18 cellular contexts compared by ENCODE assay signal in genomic region chr4:82652062-82652461, GRCh38.
DNase-seq lines count a peak whose midpoint lies in the region; ATAC-seq and TF ChIP-seq lines count a peak whose summit lies in the region.
"Had no signal": no experiment of that assay in that cellular context is flagged by ENCODE, and none has a peak within 500 bp of the region (broad histone marks: within the 10 kb centered on the region; RNA-seq: fewer than 3 reads in every experiment).

No MANE protein-coding gene starts in this region.

- H3K9me3 Mint-ChIP-seq in chondrocyte (ENCODE audit: low read depth), result peaks cover 5% of the 10 kb centered on the region
- H3K9me3 Mint-ChIP-seq in naive thymus-derived CD4-positive, alpha-beta T cell, result peaks cover 0 to 4% (median 0%) of the 10 kb centered on the region in 11 donors
- H3K9me3 Mint-ChIP-seq: activated T-helper 17 cell treated with anti-CD3 and anti-CD28 coated beads, Interleukin-2, amount 50 U/mL, for 72 hours; nephron had no signal

- peak overlapping the region; percentile 9 for H3K27ac Mint-ChIP-seq in chondrocyte (ENCODE audit: unreplicated experiment)
- no peak overlapping the region for H3K27ac Mint-ChIP-seq in naive thymus-derived CD4-positive, alpha-beta T cell
- H3K27ac Mint-ChIP-seq: activated T-helper 17 cell treated with anti-CD3 and anti-CD28 coated beads, Interleukin-2, amount 50 U/mL, for 72 hours; CD4-positive, alpha-beta memory T cell; nephron had no signal

- H3K4me3 ChIP-seq in naive thymus-derived CD4-positive, alpha-beta T cell (ENCODE audit: low read length), result no peak overlapping the region
- H3K4me3 ChIP-seq: HAP-1, heart left ventricle, sigmoid colon had no signal

- H3K4me1 Mint-ChIP-seq in chondrocyte (ENCODE audit: low read depth), result peaks cover 16% of the 10 kb centered on the region
- H3K4me1 Mint-ChIP-seq in naive thymus-derived CD4-positive, alpha-beta T cell, result no peaks in the 10 kb centered on the region
- H3K4me1 Mint-ChIP-seq: activated T-helper 17 cell treated with anti-CD3 and anti-CD28 coated beads, Interleukin-2, amount 50 U/mL, for 72 hours; CD4-positive, alpha-beta memory T cell had no signal

- DNase-seq in GDM1 (lab: John Stamatoyannopoulos, UW), result peak; percentile 35
- DNase-seq in NOMO-1 treated with dmso at 0.1 percent for 144 hours (lab: John Stamatoyannopoulos, UW; ENCODE audit: unreplicated experiment), result peak; percentile 78
- no peak for DNase-seq in chondrocyte (ENCODE audit: low spot score)
- no peak for DNase-seq in naive thymus-derived CD4-positive, alpha-beta T cell
- no peak for DNase-seq in stimulated activated CD8-positive, alpha-beta memory T cell treated with anti-CD3 and anti-CD28 coated beads, Interleukin-4, amount 100 ng/mL, for 48 hours
- DNase-seq in DMS79 (lab: John Stamatoyannopoulos, UW), result no peak
- no peak for DNase-seq in activated CD4-positive, alpha-beta T cell treated with anti-CD3 and anti-CD28 coated beads for 48 hours
- DNase-seq: activated CD4-positive, alpha-beta T cell treated with anti-CD3 and anti-CD28 coated beads, Interleukin-2, amount 50 U/mL, for 48 hours; CD4-positive, alpha-beta memory T cell; heart left ventricle; left ventricle myocardium superior; NCI-H1105; NCI-H446 treated with DMSO at 0.1 percent for 48 hours; sigmoid colon had no signal

- CTCF ChIA-PET in naive thymus-derived CD4-positive, alpha-beta T cell (lab: Charles Lee), result no interaction called here

- peaks cover 9% of the 10 kb centered on the region for H3K36me3 Mint-ChIP-seq in chondrocyte (ENCODE audit: low read depth)
- no peaks in the 10 kb centered on the region for H3K36me3 Mint-ChIP-seq in naive thymus-derived CD4-positive, alpha-beta T cell
- H3K36me3 Mint-ChIP-seq: CD4-positive, alpha-beta memory T cell had no signal

- H3K27ac ChIP-seq in naive thymus-derived CD4-positive, alpha-beta T cell (ENCODE audit: low read depth, low read length), result no peak overlapping the region
- H3K27ac ChIP-seq: heart left ventricle, sigmoid colon had no signal

- no peaks in the 10 kb centered on the region for H3K27me3 ChIP-seq in naive thymus-derived CD4-positive, alpha-beta T cell (ENCODE audit: control insufficient read depth in 2 of 2, insufficient read depth in 2 of 2, low read length in 2 of 2)
- H3K27me3 ChIP-seq: heart left ventricle, sigmoid colon had no signal

- H3K4me3 Mint-ChIP-seq in chondrocyte (ENCODE audit: unreplicated experiment), result no peak overlapping the region
- no peak overlapping the region for H3K4me3 Mint-ChIP-seq in naive thymus-derived CD4-positive, alpha-beta T cell
- H3K4me3 Mint-ChIP-seq: activated T-helper 17 cell treated with anti-CD3 and anti-CD28 coated beads, Interleukin-2, amount 50 U/mL, for 72 hours; CD4-positive, alpha-beta memory T cell; nephron had no signal

- POLR2A ChIA-PET in naive thymus-derived CD4-positive, alpha-beta T cell (lab: Charles Lee), result no interaction called here

- no peaks in the 10 kb centered on the region for H3K9me3 ChIP-seq in naive thymus-derived CD4-positive, alpha-beta T cell (ENCODE audit: control insufficient read depth in 2 of 3, low read length in 3 of 3)
- H3K9me3 ChIP-seq: HAP-1, heart left ventricle, sigmoid colon had no signal

- no peaks in the 10 kb centered on the region for H3K4me1 ChIP-seq in naive thymus-derived CD4-positive, alpha-beta T cell (ENCODE audit: control insufficient read depth in 2 of 2, insufficient read depth in 2 of 2, low read length in 2 of 2)
- H3K4me1 ChIP-seq: HAP-1, sigmoid colon had no signal

- H3K27me3 Mint-ChIP-seq in chondrocyte (ENCODE audit: low read depth), result no peaks in the 10 kb centered on the region
- H3K27me3 Mint-ChIP-seq in naive thymus-derived CD4-positive, alpha-beta T cell, result peaks cover 0 to 11% (median 5%) of the 10 kb centered on the region in 5 donors
- H3K27me3 Mint-ChIP-seq: CD4-positive, alpha-beta memory T cell had no signal

- TF ChIP-seq CTCF in chondrocyte (IDR thresholded peaks at IDR 0.05), result no peak

- intact Hi-C loops in naive thymus-derived CD4-positive, alpha-beta T cell (cut with micrococcal nuclease), result no loop called here

- H3K36me3 ChIP-seq in naive thymus-derived CD4-positive, alpha-beta T cell (ENCODE audit: control insufficient read depth in 2 of 3, insufficient read depth in 3 of 3, low read length in 3 of 3), result no peaks in the 10 kb centered on the region
- H3K36me3 ChIP-seq: HAP-1 had no signal

- peak; percentile 56 for ATAC-seq in naive thymus-derived CD4-positive, alpha-beta T cell
- ATAC-seq in HG02970 (IDR thresholded peaks at IDR 0.05; ENCODE audit: low FRiP score, unreplicated experiment), result no peak
- ATAC-seq: activated T-helper 17 cell treated with anti-CD3 and anti-CD28 coated beads, Interleukin-2, amount 50 U/mL, for 72 hours; heart left ventricle; left ventricle myocardium superior had no signal

Comparison
In these comparisons a context has a peak if more than half of its experiments do, and no peak if none do; other contexts are left out.
1. DNase-seq: peak in GDM1 (single experiment) and NOMO-1 treated with dmso at 0.1 percent for 144 hours (single experiment); none in chondrocyte (single experiment), naive thymus-derived CD4-positive, alpha-beta T cell (0 of 9), stimulated activated CD8-positive, alpha-beta memory T cell treated with anti-CD3 and anti-CD28 coated beads, Interleukin-4, amount 100 ng/mL, for 48 hours (single experiment), DMS79 (single experiment) and activated CD4-positive, alpha-beta T cell treated with anti-CD3 and anti-CD28 coated beads for 48 hours (single experiment).